25 cellular contexts compared by ENCODE assay signal in the genomic region with DNA sequence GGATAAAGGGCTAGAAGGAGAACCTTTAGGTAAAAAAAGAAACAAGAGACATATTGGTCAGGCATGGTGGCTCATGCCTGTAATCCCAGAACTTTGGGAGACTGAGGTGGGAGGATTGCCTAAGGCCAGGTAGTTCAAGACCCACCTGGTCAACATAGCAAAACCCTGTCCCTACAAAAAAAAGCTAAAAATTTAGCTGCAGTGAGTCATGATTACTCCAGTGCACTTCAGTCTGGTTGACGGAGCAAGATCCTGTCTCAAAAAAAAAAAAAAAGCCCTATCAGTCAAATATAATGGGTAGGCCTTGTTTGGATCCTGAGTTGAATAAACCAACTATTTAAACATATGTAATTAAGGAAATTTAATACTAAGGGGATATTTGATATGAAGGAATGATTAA. TPM values are rescaled to one million over a fixed set of nuclear protein-coding genes. Genes with fewer than 3 reads are reported as not detected.
"Had no signal": no experiment of that assay in that cellular context is flagged by ENCODE, and none has a peak within 500 bp of the region (broad histone marks: within the 10 kb centered on the region; RNA-seq: fewer than 3 reads in every experiment).

No MANE protein-coding gene starts in this region.

- H3K36me3 ChIP-seq: ascending aorta, SJCRH30 had no signal

- H3K9me3 ChIP-seq: ascending aorta, body of pancreas, SJCRH30, SK-N-SH had no signal

- H3K9ac ChIP-seq: SK-N-SH had no signal

- H3K27ac ChIP-seq: ascending aorta, body of pancreas, SJCRH30 had no signal

- H3K4me1 ChIP-seq: ascending aorta, body of pancreas, SJCRH30 had no signal

- FAIRE-seq: K562, RCC 7860 had no signal

- DNase-seq: activated CD4-positive, alpha-beta T cell treated with anti-CD3 and anti-CD28 coated beads for 48 hours; activated CD4-positive, alpha-beta T cell treated with anti-CD3 and anti-CD28 coated beads, Interleukin-2, amount 50 U/mL, for 4 hours; activated CD4-positive, CD25-positive, alpha-beta regulatory T cell treated with anti-CD3 and anti-CD28 coated beads, Interleukin-2, amount 50 U/mL, for 72 hours; activated CD8-positive, alpha-beta T cell treated with anti-CD3 and anti-CD28 coated beads, Interleukin-2, amount 10 ng/mL, durations not matched to agents 7 days and 5 days; activated effector memory CD4-positive, alpha-beta T cell treated with anti-CD3 and anti-CD28 coated beads, Interleukin-2, amount 50 U/mL, for 16 hours; activated naive CD4-positive, alpha-beta T cell treated with Interleukin-2 at 50 U/mL for 16 hours; activated naive CD8-positive, alpha-beta T cell treated with anti-CD3 and anti-CD28 coated beads, Interleukin-2, amount 50 U/mL, for 24 hours; activated T-cell treated with anti-CD3 and anti-CD28 coated beads, Interleukin-2, amount 50 U/mL, for 24 hours; amniotic stem cell; body of pancreas; Karpas-422; NCI-H1105 treated with DMSO at 0.1 percent for 48 hours; NCI-H1436 treated with DMSO at 0.1 percent for 48 hours; NCI-H187; NCI-H2081 treated with DMSO at 0.1 percent for 48 hours; NCI-H345; NCI-H510A; NCI-H526 treated with DMSO at 0.1 percent for 48 hours; NK-92 treated with Interleukin-12 subunit alpha and Interleukin-12 subunit beta, amount 100 ng/mL, for 24 hours; SJCRH30; SK-N-SH; T-helper 1 cell had no signal

- H3K27me3 ChIP-seq: ascending aorta, body of pancreas, SJCRH30 had no signal

- H3K4me3 ChIP-seq: ascending aorta, body of pancreas, K562, SJCRH30 had no signal

- H3K4me2 ChIP-seq: SK-N-SH had no signal

RNA-seq across cellular contexts. Expression of gene PPP1R36, which starts 54.2 kb away (rescaled TPM):
- polyA plus RNA-seq: K562 had no signal
